In genomic region chr14:21852775-21853174, GRCh38 we compare ENCODE assay signal across 15 cellular contexts.
DNase-seq lines count a peak whose midpoint lies in the region; ATAC-seq lines count a peak whose summit lies in the region.
"Had no signal": no experiment of that assay in that cellular context is flagged by ENCODE, and none has a peak within 500 bp of the region (broad histone marks: within the 10 kb centered on the region; RNA-seq: fewer than 3 reads in every experiment).

No MANE protein-coding gene starts in this region.

- no peak for ATAC-seq in stimulated activated naive CD8-positive, alpha-beta T cell treated with anti-CD3 and anti-CD28 coated beads, Interleukin-15, Interleukin-2, amounts not matched to agents 100 U/mL and 50 U/mL, for 24 hours
- ATAC-seq in central memory CD8-positive, alpha-beta T cell (replicated peaks; ENCODE audit: extremely low read depth, poor library complexity, severe bottlenecking), result no peak
- no peak for ATAC-seq in GM21737 (IDR thresholded peaks at IDR 0.05; ENCODE audit: unreplicated experiment)

- no peaks in the 10 kb centered on the region for H3K9me3 Mint-ChIP-seq in stimulated activated naive CD8-positive, alpha-beta T cell treated with anti-CD3 and anti-CD28 coated beads, Interleukin-15, Interleukin-2, amounts not matched to agents 100 ng/mL and 50 ng/mL, for 24 hours
- no peaks in the 10 kb centered on the region for H3K9me3 Mint-ChIP-seq in T-helper 2 cell treated with Interferon-gamma antibody and Interleukin-4, amounts not matched to agents 5 μg/mL and 100 μg/mL, for 36 hours
- no peaks in the 10 kb centered on the region for H3K9me3 Mint-ChIP-seq in central memory CD8-positive, alpha-beta T cell
- H3K9me3 Mint-ChIP-seq: CD14-positive monocyte, mesothelial cell of epicardium, nephron had no signal

- H3K36me3 ChIP-seq in H7 (replicated peaks; ENCODE audit: control insufficient read depth, insufficient read depth, low read length), result no peaks in the 10 kb centered on the region
- H3K36me3 ChIP-seq: ovary, thoracic aorta had no signal

- peaks cover 6% of the 10 kb centered on the region for H3K36me3 Mint-ChIP-seq in stimulated activated naive CD8-positive, alpha-beta T cell treated with anti-CD3 and anti-CD28 coated beads, Interleukin-15, Interleukin-2, amounts not matched to agents 100 ng/mL and 50 ng/mL, for 24 hours (ENCODE audit: low read depth)
- H3K36me3 Mint-ChIP-seq in T-helper 2 cell treated with Interferon-gamma antibody and Interleukin-4, amounts not matched to agents 5 μg/mL and 100 μg/mL, for 36 hours (ENCODE audit: low read depth), result peaks cover 12% of the 10 kb centered on the region
- H3K36me3 Mint-ChIP-seq in central memory CD8-positive, alpha-beta T cell (ENCODE audit: insufficient read depth), result peaks cover 13% of the 10 kb centered on the region
- H3K36me3 Mint-ChIP-seq: CD14-positive monocyte, mesothelial cell of epicardium had no signal

- no peak overlapping the region for H3K4me3 ChIP-seq in H7 (ENCODE audit: insufficient read depth, low read depth, low read length)
- H3K4me3 ChIP-seq: ovary, thoracic aorta had no signal

- H3K4me1 Mint-ChIP-seq in stimulated activated naive CD8-positive, alpha-beta T cell treated with anti-CD3 and anti-CD28 coated beads, Interleukin-15, Interleukin-2, amounts not matched to agents 100 ng/mL and 50 ng/mL, for 24 hours (ENCODE audit: low read depth), result peaks cover 12% of the 10 kb centered on the region
- peaks cover 14% of the 10 kb centered on the region for H3K4me1 Mint-ChIP-seq in T-helper 2 cell treated with Interferon-gamma antibody and Interleukin-4, amounts not matched to agents 5 μg/mL and 100 μg/mL, for 36 hours (ENCODE audit: low read depth)
- peaks cover 9% of the 10 kb centered on the region for H3K4me1 Mint-ChIP-seq in central memory CD8-positive, alpha-beta T cell
- H3K4me1 Mint-ChIP-seq: mesothelial cell of epicardium, nephron had no signal

- peak overlapping the region; percentile 63 for H3K27ac Mint-ChIP-seq in stimulated activated naive CD8-positive, alpha-beta T cell treated with anti-CD3 and anti-CD28 coated beads, Interleukin-15, Interleukin-2, amounts not matched to agents 100 ng/mL and 50 ng/mL, for 24 hours
- H3K27ac Mint-ChIP-seq in T-helper 2 cell treated with Interferon-gamma antibody and Interleukin-4, amounts not matched to agents 5 μg/mL and 100 μg/mL, for 36 hours, result peak overlapping the region; percentile 78
- peak overlapping the region; percentile 38 for H3K27ac Mint-ChIP-seq in central memory CD8-positive, alpha-beta T cell (ENCODE audit: low read depth)
- H3K27ac Mint-ChIP-seq: CD14-positive monocyte, mesothelial cell of epicardium, nephron had no signal

- H3K27me3 ChIP-seq in H7 (ENCODE audit: control insufficient read depth, insufficient read depth, low read length), result no peaks in the 10 kb centered on the region; the same call in 1 of the 2 replicates

- peak overlapping the region; percentile 85 for H3K4me3 Mint-ChIP-seq in stimulated activated naive CD8-positive, alpha-beta T cell treated with anti-CD3 and anti-CD28 coated beads, Interleukin-15, Interleukin-2, amounts not matched to agents 100 ng/mL and 50 ng/mL, for 24 hours
- H3K4me3 Mint-ChIP-seq in T-helper 2 cell treated with Interferon-gamma antibody and Interleukin-4, amounts not matched to agents 5 μg/mL and 100 μg/mL, for 36 hours, result peak overlapping the region; percentile 67
- peak overlapping the region; percentile 57 for H3K4me3 Mint-ChIP-seq in central memory CD8-positive, alpha-beta T cell
- H3K4me3 Mint-ChIP-seq: mesothelial cell of epicardium, nephron had no signal

- peaks cover 11% of the 10 kb centered on the region for H3K27me3 Mint-ChIP-seq in stimulated activated naive CD8-positive, alpha-beta T cell treated with anti-CD3 and anti-CD28 coated beads, Interleukin-15, Interleukin-2, amounts not matched to agents 100 ng/mL and 50 ng/mL, for 24 hours
- peaks cover 30% of the 10 kb centered on the region for H3K27me3 Mint-ChIP-seq in T-helper 2 cell treated with Interferon-gamma antibody and Interleukin-4, amounts not matched to agents 5 μg/mL and 100 μg/mL, for 36 hours (ENCODE audit: low read depth)
- H3K27me3 Mint-ChIP-seq in central memory CD8-positive, alpha-beta T cell, result peaks cover 23% of the 10 kb centered on the region

- no peak for DNase-seq in stimulated activated naive CD8-positive, alpha-beta T cell treated with anti-CD3 and anti-CD28 coated beads, Interleukin-15, Interleukin-2, amounts not matched to agents 100 U/mL and 50 U/mL, for 24 hours
- DNase-seq in T-helper 2 cell treated with Interferon-gamma antibody and Interleukin-4, amounts not matched to agents 5 μg/mL and 100 μg/mL, for 36 hours (ENCODE audit: low spot score), result no peak
- DNase-seq in central memory CD8-positive, alpha-beta T cell (ENCODE audit: low spot score in 2 of 2), result no peak
- DNase-seq in NCI-H1105 (lab: John Stamatoyannopoulos, UW) (no peak), H7 (no peak)
- DNase-seq: DMS153, NCI-H1436, NCI-H2107, ovary had no signal
